1 cellular context compared by ENCODE assay signal in genomic region chr1:68495968-68496679, GRCh38.
TF ChIP-seq lines count a peak whose summit lies in the region.

No MANE protein-coding gene starts in this region.

TF ChIP-seq in H1, 55 proteins besides CTCF, POLR2A, EP300 and RAD21:
- no peak for TF ChIP-seq TAF1 (IDR thresholded peaks at IDR 0.05; ENCODE audit: low read depth, low read length)
- no peak for TF ChIP-seq YY1 (IDR thresholded peaks at IDR 0.05; ENCODE audit: low read depth, low read length)
- no peak for TF ChIP-seq BRCA1 (IDR thresholded peaks at IDR 0.05; ENCODE audit: low read depth, low read length)
- no peak for TF ChIP-seq NANOG (IDR thresholded peaks at IDR 0.05; ENCODE audit: insufficient read depth, low read depth, low read length, poor library complexity, severe bottlenecking)
- no peak for TF ChIP-seq CHD2 (IDR thresholded peaks at IDR 0.05; ENCODE audit: low read length)
- no peak for TF ChIP-seq JUN (IDR thresholded peaks at IDR 0.05; ENCODE audit: low read depth, low read length)
